Comparison of ENCODE assay signal across 21 cellular contexts in the genomic region with DNA sequence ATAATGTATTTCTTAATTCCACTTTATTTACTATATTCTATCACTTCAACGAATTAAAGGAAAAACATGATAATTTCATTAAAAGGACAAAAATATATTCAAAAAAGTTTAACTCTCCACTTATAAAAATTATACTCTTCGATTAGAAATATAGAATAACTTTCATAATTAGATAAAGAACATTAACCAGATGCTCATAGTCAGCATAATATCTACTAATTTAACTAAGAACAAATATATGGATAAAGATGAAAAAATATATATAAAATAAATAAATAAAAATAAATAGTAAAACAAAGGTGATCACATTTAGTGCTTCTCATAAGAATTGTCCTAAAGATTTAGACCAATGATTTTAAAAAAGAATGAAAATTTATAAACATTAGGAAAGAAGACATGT.
"Had no signal": no experiment of that assay in that cellular context is flagged by ENCODE, and none has a peak within 500 bp of the region (broad histone marks: within the 10 kb centered on the region; RNA-seq: fewer than 3 reads in every experiment).

No MANE protein-coding gene starts in this region.

- H3K9me3 ChIP-seq: SJSA1 had no signal

- H3K27me3 ChIP-seq: SJSA1 had no signal

- H3K4me1 ChIP-seq: SJSA1 had no signal

- H3K9ac ChIP-seq: KMS-11 had no signal

- H3K4me3 ChIP-seq: SJSA1, SK-N-MC had no signal

- H3K36me3 ChIP-seq: SJSA1 had no signal

- FAIRE-seq: HepG2, RCC 7860 had no signal

- DNase-seq: IMR-90, MV-4-11, NCI-H1048, NCI-H1105, NCI-H1417, NCI-H1436 treated with DMSO at 0.1 percent for 48 hours, NCI-H1694, NCI-H187 treated with DMSO at 0.1 percent for 48 hours, NCI-H2029 treated with DMSO at 0.1 percent for 48 hours, NCI-H2171 treated with DMSO at 0.1 percent for 48 hours, NCI-H524, NCI-H69, NCI-H774, Right ventricle myocardium superior, RPMI8226, SIG-M5 had no signal

- H3K27ac ChIP-seq: KMS-11, SJSA1, SK-N-MC had no signal

- H3K4me2 ChIP-seq: KMS-11 had no signal
